12 cellular contexts compared by ENCODE assay signal in genomic region chr5:132445930-132446329, GRCh38. TPM values are rescaled to one million over a fixed set of nuclear protein-coding genes. Genes with fewer than 3 reads are reported as not detected.
DNase-seq lines count a peak whose midpoint lies in the region; ATAC-seq and TF ChIP-seq lines count a peak whose summit lies in the region.
"Had no signal": no experiment of that assay in that cellular context is flagged by ENCODE, and none has a peak within 500 bp of the region (broad histone marks: within the 10 kb centered on the region; RNA-seq: fewer than 3 reads in every experiment).

No MANE protein-coding gene starts in this region.

- no peak overlapping the region for H2AFZ ChIP-seq in OCI-LY7 (ENCODE audit: low read length)

- H4K20me1 ChIP-seq in OCI-LY7 (ENCODE audit: insufficient read depth, low read length): no peaks in the 10 kb centered on the region

- no peak for ATAC-seq in right lobe of liver
- ATAC-seq: activated naive CD4-positive, alpha-beta T cell treated with anti-CD3 and anti-CD28 coated beads, Interleukin-2, amount 50 U/mL, for 72 hours had no signal

- H3K27ac ChIP-seq in ascending aorta (peak overlapping the region; percentile 35 to 51), right lobe of liver (peak overlapping the region in 2 of 3 donors; percentile 57 to 69), stomach smooth muscle (ENCODE audit: low read length) (peak overlapping the region; percentile 37), OCI-LY7 (ENCODE audit: low read depth, low read length, poor library complexity, severe bottlenecking) (no peak overlapping the region)

- H3K9me3 ChIP-seq in ascending aorta (no peaks in the 10 kb centered on the region), right lobe of liver (no peaks in the 10 kb centered on the region), stomach smooth muscle (ENCODE audit: control insufficient read depth in 2 of 2, low read length in 2 of 2) (no peaks in the 10 kb centered on the region), OCI-LY7 (ENCODE audit: low read length) (no peaks in the 10 kb centered on the region)

- H3K4me3 ChIP-seq in H7 (ENCODE audit: insufficient read depth, low read depth, low read length): no peak overlapping the region
- H3K4me3 ChIP-seq in ascending aorta: no peak overlapping the region
- H3K4me3 ChIP-seq in right lobe of liver: no peak overlapping the region
- H3K4me3 ChIP-seq in stomach smooth muscle (ENCODE audit: low read length in 2 of 2): no peak overlapping the region
- H3K4me3 ChIP-seq in OCI-LY7 (ENCODE audit: low read depth, low read length, poor library complexity, severe bottlenecking): no peak overlapping the region

- H3K9me2 ChIP-seq in OCI-LY7 (ENCODE audit: insufficient read depth, low read length): no peaks in the 10 kb centered on the region

- intact Hi-C loops in ascending aorta (cut with DNase I): no loop called here
- intact Hi-C loops in right lobe of liver (cut with DNase I): no loop called here
- intact Hi-C loops in OCI-LY7 (cut with micrococcal nuclease; ENCODE audit: unreplicated experiment): no loop called here

- no peaks in the 10 kb centered on the region for H3K79me2 ChIP-seq in OCI-LY7 (ENCODE audit: insufficient read depth, low read depth, low read length)

- TF ChIP-seq POLR2A in right lobe of liver (IDR thresholded peaks at IDR 0.05): no peak

- no TSS peak for BruUV-seq in OCI-LY7 (replicated peaks; lab: Mats Ljungman, UMichigan)

- H3K4me2 ChIP-seq in OCI-LY7 (ENCODE audit: low read length): no peak overlapping the region

- H3K9ac ChIP-seq in stomach smooth muscle (ENCODE audit: low read length in 2 of 2): no peak overlapping the region

- H3K4me1 ChIP-seq in ascending aorta (peaks cover 11 to 22% of the 10 kb centered on the region in 2 donors), right lobe of liver (peaks cover 0 to 34% (median 20%) of the 10 kb centered on the region in 4 donors), stomach smooth muscle (ENCODE audit: control insufficient read depth, insufficient read depth, low read length) (peaks cover 28% of the 10 kb centered on the region), OCI-LY7 (ENCODE audit: insufficient read depth, low read length, poor library complexity, severe bottlenecking) (peaks cover 9% of the 10 kb centered on the region)

- 30% methylated on average over 3 of the region's 3 CpGs for WGBS in right lobe of liver (ENCODE audit: insufficient coverage, low coverage, low lambda C conversion rate, missing lambda C conversion rate)

- CTCF ChIA-PET in OCI-LY7 (lab: Charles Lee; ENCODE audit: unreplicated experiment): no interaction called here

- TF ChIP-seq CTCF in ascending aorta (IDR thresholded peaks at IDR 0.05) (no peak), right lobe of liver (IDR thresholded peaks at IDR 0.05) (no peak), OCI-LY7 (conservative IDR thresholded peaks at IDR 0.05; ENCODE audit: low read length) (no peak)

- H3K36me3 ChIP-seq in H7 (replicated peaks; ENCODE audit: control insufficient read depth, insufficient read depth, low read length) (no peaks in the 10 kb centered on the region), ascending aorta (peaks cover 0 to 7% of the 10 kb centered on the region in 2 donors), right lobe of liver (no peaks in the 10 kb centered on the region), stomach smooth muscle (ENCODE audit: control insufficient read depth in 2 of 2, insufficient read depth in 2 of 2, low read length in 2 of 2) (peaks cover 4 to 7% of the 10 kb centered on the region in 2 donors), OCI-LY7 (ENCODE audit: insufficient read depth, low read length) (no peaks in the 10 kb centered on the region; the same call in 1 of the 2 replicates)

- DNase-seq in H7 (peak; percentile 53), ascending aorta (ENCODE audit: low spot score in 2 of 2) (no peak), right lobe of liver (no peak), RKO (ENCODE audit: low spot score) (no peak), OCI-LY7 (ENCODE audit: low spot score) (no peak), NCI-H2107 treated with DMSO at 0.1 percent for 48 hours (lab: John Stamatoyannopoulos, UW; ENCODE audit: unreplicated experiment) (no peak)
- DNase-seq in activated CD4-positive, alpha-beta T cell treated with anti-CD3 and anti-CD28 coated beads, Interleukin-2, amount 50 U/mL, for 48 hours: no peak
- DNase-seq: activated B cell treated with CpG ODN at 0.5 μM for 24 hours; NCI-H2081 treated with DMSO at 0.1 percent for 48 hours; stimulated activated naive CD4-positive, alpha-beta T cell had no signal

- POLR2A ChIA-PET in OCI-LY7 (lab: Charles Lee): interaction anchor here (1.0 kb wide), 1 partner anchor 10 kb away, joined by 3 read pairs; no protein-coding TSS in a partner anchor

- H3K27me3 ChIP-seq in H7 (ENCODE audit: control insufficient read depth, insufficient read depth, low read length) (no peaks in the 10 kb centered on the region), ascending aorta (no peaks in the 10 kb centered on the region), right lobe of liver (no peaks in the 10 kb centered on the region), stomach smooth muscle (ENCODE audit: control insufficient read depth in 1 of 2, insufficient read depth in 2 of 2, low read length in 2 of 2) (no peaks in the 10 kb centered on the region)

RNA-seq across cellular contexts. Expression of gene IRF1, which starts 44.6 kb away (rescaled TPM):
- 4.5 and 6.5 TPM in 2 replicates for total RNA-seq in H7 (2014; rRNA removed; shearing (Covaris generic))
- total RNA-seq in ascending aorta: 57.7 TPM
- 10 to 100 TPM; 23.9 to 38.3 (median 30.2) TPM for total RNA-seq in right lobe of liver
- total RNA-seq in OCI-LY7 (2014; rRNA removed; shearing (Covaris generic)): 25.9 and 39.4 TPM in 2 replicates
- total RNA-seq in OCI-LY7 (2022): 24.8 and 32.3 TPM in 2 replicates
